Comparison of ENCODE assay signal across 1 cellular context in genomic region chr1:93758842-93759515, GRCh38.
TF ChIP-seq lines count a peak whose summit lies in the region.

No MANE protein-coding gene starts in this region.

TF ChIP-seq in A549, 52 proteins besides CTCF, POLR2A, EP300 and RAD21 (continued from another document):
- TF ChIP-seq TP53 (CRISPR knock-in tag; IDR thresholded peaks at IDR 0.05) (no peak), USF2 (IDR thresholded peaks at IDR 0.05) (no peak), JUNB (IDR thresholded peaks at IDR 0.05) (no peak)
